Comparison of ENCODE assay signal across 9 cellular contexts in genomic region chr7:92528958-92529264, GRCh38. TPM values are rescaled to one million over a fixed set of nuclear protein-coding genes. Genes with fewer than 3 reads are reported as not detected.
A peak's percentile ranks its signal among the peaks of the same experiment; 100 is the strongest.
DNase-seq lines count a peak whose midpoint lies in the region; ATAC-seq and TF ChIP-seq lines count a peak whose summit lies in the region.
"Had no signal": no experiment of that assay in that cellular context is flagged by ENCODE, and none has a peak within 500 bp of the region (broad histone marks: within the 10 kb centered on the region; RNA-seq: fewer than 3 reads in every experiment).

No MANE protein-coding gene starts in this region.

- CTCF ChIA-PET in A673 (lab: Charles Lee): interaction anchor here (0.5 to 0.8 kb wide), 7 partner anchors 47 to 966 kb away, joined by 3 to 5 read pairs (median 4); no protein-coding TSS in a partner anchor

- DNase-seq in A673 (ENCODE audit: low spot score) (no peak), GM23338 (ENCODE audit: low spot score) (no peak), kidney epithelial cell (ENCODE audit: low read depth) (no peak), transverse colon (no peak), GM19238 (ENCODE audit: insufficient read length, low spot score) (no peak), GM10266 (ENCODE audit: extremely low spot score) (no peak), AG20443 (ENCODE audit: low spot score) (no peak)
- no peak for DNase-seq in activated T-helper 1 cell treated with anti-CD3 and anti-CD28 coated beads, Interleukin-12 subunit alpha, Interleukin-12 subunit beta, Interleukin-2, Interleukin-4 antibody, amounts not matched to agents 30 ng/mL and 10 ng/mL and 1 ng/mL, durations not matched to agents 14 hours and 24 hours and 36 hours (ENCODE audit: low spot score)

- TF ChIP-seq CTCF in A673 (conservative IDR thresholded peaks at IDR 0.05; ENCODE audit: low read depth, low read length) (no peak), GM23338 (conservative IDR thresholded peaks at IDR 0.05; ENCODE audit: low read depth in 2 of 2) (no peak), kidney epithelial cell (IDR thresholded peaks at IDR 0.05; ENCODE audit: insufficient read depth, low read length, poor library complexity, severe bottlenecking) (no peak), transverse colon (IDR thresholded peaks at IDR 0.05) (no peak), GM10266 (IDR thresholded peaks at IDR 0.05; ENCODE audit: control insufficient read depth, insufficient read depth, low read depth, missing control alignments) (no peak)

- in situ Hi-C loops in transverse colon (cut with MboI; ENCODE audit: low pct_ligation_motif_present in 1 of 4, low pct_unique_long_range_greater_than_20kb in 1 of 4, low sequenced_read_pairs in 3 of 4): no loop called here

- ATAC-seq in GM23338: no peak; the same call in 2 of the 3 replicates

- H3K27me3 ChIP-seq in A673 (replicated peaks; ENCODE audit: insufficient read depth, low read depth, low read length, poor library complexity) (no peaks in the 10 kb centered on the region), GM23338 (ENCODE audit: insufficient read depth) (no peaks in the 10 kb centered on the region), kidney epithelial cell (ENCODE audit: control insufficient read depth, insufficient read depth, low read length) (no peaks in the 10 kb centered on the region), transverse colon (no peaks in the 10 kb centered on the region)

- H3K36me3 ChIP-seq in A673 (ENCODE audit: insufficient read depth, low read length, poor library complexity, severe bottlenecking): peaks cover 21% of the 10 kb centered on the region
- peaks cover 22% of the 10 kb centered on the region for H3K36me3 ChIP-seq in GM23338 (ENCODE audit: insufficient read depth)
- H3K36me3 ChIP-seq in kidney epithelial cell (ENCODE audit: control insufficient read depth, insufficient read depth, low read length): no peaks in the 10 kb centered on the region
- H3K36me3 ChIP-seq in transverse colon: peaks cover 0 to 37% (median 13%) of the 10 kb centered on the region in 4 donors

- WGBS in transverse colon (ENCODE audit: low coverage in 1 of 2), 2 donors: 1 to 3% methylated on average over 4 to 13 of the region's 13 CpGs

- TF ChIP-seq POLR2A in transverse colon (IDR thresholded peaks at IDR 0.05): no peak

- H3K27ac ChIP-seq in A673 (ENCODE audit: low read depth, low read length, poor library complexity, severe bottlenecking) (peak overlapping the region; percentile 82), GM23338 (ENCODE audit: low read depth) (peak overlapping the region; percentile 67), transverse colon (peak overlapping the region; percentile 86 to 94 (median 90))

- peaks cover 21% of the 10 kb centered on the region for H3K36me3 Mint-ChIP-seq in GM23338 (ENCODE audit: low read depth)
- H3K36me3 Mint-ChIP-seq in activated T-helper 1 cell treated with anti-CD3 and anti-CD28 coated beads, Interleukin-12 subunit alpha, Interleukin-12 subunit beta, Interleukin-2, Interleukin-4 antibody, amounts not matched to agents 30 ng/mL and 10 ng/mL and 1 ng/mL, durations not matched to agents 14 hours and 24 hours and 36 hours (ENCODE audit: low read depth): peaks cover 30% of the 10 kb centered on the region

- H2AFZ ChIP-seq in GM23338: peak overlapping the region; percentile 53; the same call in 1 of the 2 replicates

- POLR2A ChIA-PET in A673 (lab: Charles Lee; ENCODE audit: low non-redundant PET): interaction anchor here (0.6 kb wide), 1 partner anchor 126 kb away, joined by 3 read pairs; no protein-coding TSS in a partner anchor

- peaks cover 38% of the 10 kb centered on the region for H3K79me2 ChIP-seq in GM23338 (replicated peaks; ENCODE audit: insufficient read depth)

- no peaks in the 10 kb centered on the region for H3K9me2 ChIP-seq in GM23338 (ENCODE audit: insufficient read depth)

- H3K4me1 ChIP-seq in A673 (ENCODE audit: insufficient read depth, low read length, poor library complexity, severe bottlenecking): peaks cover 23% of the 10 kb centered on the region
- peaks cover 11% of the 10 kb centered on the region; the same call in 1 of the 2 replicates for H3K4me1 ChIP-seq in GM23338 (ENCODE audit: insufficient read depth)
- peaks cover 6 to 24% (median 14%) of the 10 kb centered on the region in 4 donors for H3K4me1 ChIP-seq in transverse colon

- BruUV-seq in A673 (replicated peaks; lab: Mats Ljungman, UMichigan): TSS peak; percentile 81

- no peaks in the 10 kb centered on the region for H4K20me1 ChIP-seq in GM23338 (replicated peaks; ENCODE audit: insufficient read depth)

- no peaks in the 10 kb centered on the region; the same call in 2 of the 3 replicates for H3K9me3 Mint-ChIP-seq in GM23338
- no peaks in the 10 kb centered on the region for H3K9me3 Mint-ChIP-seq in activated T-helper 1 cell treated with anti-CD3 and anti-CD28 coated beads, Interleukin-12 subunit alpha, Interleukin-12 subunit beta, Interleukin-2, Interleukin-4 antibody, amounts not matched to agents 30 ng/mL and 10 ng/mL and 1 ng/mL, durations not matched to agents 14 hours and 24 hours and 36 hours

- H3K4me1 Mint-ChIP-seq in GM23338: peaks cover 7% of the 10 kb centered on the region; the same call in 2 of the 3 replicates
- peaks cover 24% of the 10 kb centered on the region for H3K4me1 Mint-ChIP-seq in activated T-helper 1 cell treated with anti-CD3 and anti-CD28 coated beads, Interleukin-12 subunit alpha, Interleukin-12 subunit beta, Interleukin-2, Interleukin-4 antibody, amounts not matched to agents 30 ng/mL and 10 ng/mL and 1 ng/mL, durations not matched to agents 14 hours and 24 hours and 36 hours (ENCODE audit: low read depth)

- peaks cover 5% of the 10 kb centered on the region for H3K27me3 Mint-ChIP-seq in GM23338 (ENCODE audit: insufficient read depth, low read depth, poor library complexity)
- no peaks in the 10 kb centered on the region for H3K27me3 Mint-ChIP-seq in activated T-helper 1 cell treated with anti-CD3 and anti-CD28 coated beads, Interleukin-12 subunit alpha, Interleukin-12 subunit beta, Interleukin-2, Interleukin-4 antibody, amounts not matched to agents 30 ng/mL and 10 ng/mL and 1 ng/mL, durations not matched to agents 14 hours and 24 hours and 36 hours (ENCODE audit: insufficient read depth)

- no peak for TF ChIP-seq EP300 in transverse colon (IDR thresholded peaks at IDR 0.05; ENCODE audit: low read depth)

- no peaks in the 10 kb centered on the region for H3K9me3 ChIP-seq in A673 (ENCODE audit: low read depth, low read length, poor library complexity, severe bottlenecking)
- H3K9me3 ChIP-seq in transverse colon: no peaks in the 10 kb centered on the region

- H3K4me3 ChIP-seq in A673 (ENCODE audit: low read depth, low read length, poor library complexity, severe bottlenecking) (peak overlapping the region; percentile 73), GM23338 (peak overlapping the region; percentile 70), kidney epithelial cell (ENCODE audit: low read depth, low read length) (peak overlapping the region; percentile 74), transverse colon (peak overlapping the region; percentile 59 to 96 (median 79))

- H3K4me3 Mint-ChIP-seq in GM23338: peak overlapping the region; percentile 94
- H3K4me3 Mint-ChIP-seq in activated T-helper 1 cell treated with anti-CD3 and anti-CD28 coated beads, Interleukin-12 subunit alpha, Interleukin-12 subunit beta, Interleukin-2, Interleukin-4 antibody, amounts not matched to agents 30 ng/mL and 10 ng/mL and 1 ng/mL, durations not matched to agents 14 hours and 24 hours and 36 hours: peak overlapping the region; percentile 91

- intact Hi-C loops in A673 (cut with micrococcal nuclease; ENCODE audit: unreplicated experiment): no loop called here
- intact Hi-C loops in activated T-helper 1 cell treated with anti-CD3 and anti-CD28 coated beads, Interleukin-12 subunit alpha, Interleukin-12 subunit beta, Interleukin-2, Interleukin-4 antibody, amounts not matched to agents 30 ng/mL and 10 ng/mL and 1 ng/mL, durations not matched to agents 14 hours and 24 hours and 36 hours (cut with micrococcal nuclease): loop anchor here (1.0 to 5.0 kb wide), 15 partner anchors 60 to 1476 kb away; partner anchors contain the start of genes AKAP9, ANKIB1, BET1 and CYP51A1
- intact Hi-C loops in transverse colon (cut with DNase I; ENCODE audit: low total_unique reads): loop anchor here (10.0 kb wide), 1 partner anchor 526 kb away; no protein-coding TSS in a partner anchor

- peak overlapping the region; percentile 99 for H3K27ac Mint-ChIP-seq in GM23338
- peak overlapping the region; percentile 92 for H3K27ac Mint-ChIP-seq in activated T-helper 1 cell treated with anti-CD3 and anti-CD28 coated beads, Interleukin-12 subunit alpha, Interleukin-12 subunit beta, Interleukin-2, Interleukin-4 antibody, amounts not matched to agents 30 ng/mL and 10 ng/mL and 1 ng/mL, durations not matched to agents 14 hours and 24 hours and 36 hours

- H3F3A ChIP-seq in GM23338 (replicated peaks; ENCODE audit: low read depth): peaks cover 3% of the 10 kb centered on the region; the same call in 1 of the 2 replicates

- H3K4me2 ChIP-seq in GM23338: peak overlapping the region; percentile 89

TF ChIP-seq in GM23338, 12 proteins besides CTCF, POLR2A, EP300 and RAD21 (continues in another document):
- no peak for TF ChIP-seq CREB1 (CRISPR knock-in tag; IDR thresholded peaks at IDR 0.05; ENCODE audit: low read depth)
- TF ChIP-seq NANOG (IDR thresholded peaks at IDR 0.05; ENCODE audit: borderline replicate concordance): no peak
- TF ChIP-seq ZNF114 (CRISPR knock-in tag; IDR thresholded peaks at IDR 0.05): no peak

RNA-seq across cellular contexts. Expression of gene RBM48, which starts 0.3 kb away (rescaled TPM):
- 12.1 and 14.4 TPM in 2 replicates for total RNA-seq in A673 (2021)
- 8.8 and 9.8 TPM in 2 replicates for total RNA-seq in GM23338 (2014; rRNA removed; shearing (Covaris generic))
- 9.8 and 11.1 TPM in 2 replicates for polyA plus RNA-seq in GM23338 (2016; fragmentation: Nextera tagmentation; extraction: Ambion mirVana)
- 17.2 and 17.6 TPM in 2 replicates for total RNA-seq in activated T-helper 1 cell treated with anti-CD3 and anti-CD28 coated beads, Interleukin-12 subunit alpha, Interleukin-12 subunit beta, Interleukin-2, Interleukin-4 antibody, amounts not matched to agents 30 ng/mL and 10 ng/mL and 1 ng/mL, durations not matched to agents 14 hours and 24 hours and 36 hours
- total RNA-seq in kidney epithelial cell: 5.8 and 7.7 TPM in 2 replicates
- 10 to 100 TPM; 11.5 to 19.8 (median 16.0) TPM for total RNA-seq in transverse colon

RNA-seq across cellular contexts. Expression of gene PEX1, which starts 0.6 kb away (rescaled TPM):
- total RNA-seq in A673 (2021) (9.0 and 15.9 TPM in 2 replicates), kidney epithelial cell (14.7 and 18.3 TPM in 2 replicates), transverse colon (10 to 100 TPM; 17.2 to 29.6 (median 23.1) TPM)
- 25.4 and 44.8 TPM in 2 replicates for total RNA-seq in GM23338 (2014; rRNA removed; shearing (Covaris generic))
- polyA plus RNA-seq in GM23338 (2016; fragmentation: Nextera tagmentation; extraction: Ambion mirVana): 17.3 and 22.5 TPM in 2 replicates
- 14.7 and 17.0 TPM in 2 replicates for total RNA-seq in activated T-helper 1 cell treated with anti-CD3 and anti-CD28 coated beads, Interleukin-12 subunit alpha, Interleukin-12 subunit beta, Interleukin-2, Interleukin-4 antibody, amounts not matched to agents 30 ng/mL and 10 ng/mL and 1 ng/mL, durations not matched to agents 14 hours and 24 hours and 36 hours

RNA-seq across cellular contexts. Expression of gene ERVW-1, which starts 51.2 kb away (rescaled TPM):
- total RNA-seq in A673 (2021) (not detected in 2 replicates), kidney epithelial cell (not detected in 2 replicates), transverse colon (not detected)
- total RNA-seq in GM23338 (2014; rRNA removed; shearing (Covaris generic)): 0.07 TPM in 1 of 2 replicates, not detected in the other
- polyA plus RNA-seq in GM23338 (2016; fragmentation: Nextera tagmentation; extraction: Ambion mirVana): not detected in 2 replicates
- not detected in 2 replicates for total RNA-seq in activated T-helper 1 cell treated with anti-CD3 and anti-CD28 coated beads, Interleukin-12 subunit alpha, Interleukin-12 subunit beta, Interleukin-2, Interleukin-4 antibody, amounts not matched to agents 30 ng/mL and 10 ng/mL and 1 ng/mL, durations not matched to agents 14 hours and 24 hours and 36 hours
- total RNA-seq: myocyte had no signal
